ENCODE assay signal across 13 cellular contexts in genomic region chr10:73865107-73865458, GRCh38. TPM values are rescaled to one million over a fixed set of nuclear protein-coding genes. Genes with fewer than 3 reads are reported as not detected.
A peak's percentile ranks its signal among the peaks of the same experiment; 100 is the strongest.
DNase-seq lines count a peak whose midpoint lies in the region; ATAC-seq and TF ChIP-seq lines count a peak whose summit lies in the region.
"Had no signal": no experiment of that assay in that cellular context is flagged by ENCODE, and none has a peak within 500 bp of the region (broad histone marks: within the 10 kb centered on the region; RNA-seq: fewer than 3 reads in every experiment).

No MANE protein-coding gene starts in this region.

- TF ChIP-seq CTCF in heart right ventricle (IDR thresholded peaks at IDR 0.05), result no peak
- no peak for TF ChIP-seq CTCF in activated CD8-positive, alpha-beta T cell treated with anti-CD3 and anti-CD28 coated beads for 36 hours (IDR thresholded peaks at IDR 0.05)
- no peak for TF ChIP-seq CTCF in vagina (IDR thresholded peaks at IDR 0.05)
- TF ChIP-seq CTCF in thyroid gland (IDR thresholded peaks at IDR 0.05), result no peak
- TF ChIP-seq CTCF in testis (IDR thresholded peaks at IDR 0.05), result no peak

- H3K27me3 ChIP-seq in heart right ventricle (no peaks in the 10 kb centered on the region), vagina (no peaks in the 10 kb centered on the region), thyroid gland (no peaks in the 10 kb centered on the region), testis (no peaks in the 10 kb centered on the region)
- H3K27me3 ChIP-seq: breast epithelium had no signal

- peak overlapping the region in 1 of 10 donors; percentile 44 for H3K4me3 ChIP-seq in heart right ventricle
- no peak overlapping the region for H3K4me3 ChIP-seq in vagina
- no peak overlapping the region for H3K4me3 ChIP-seq in thyroid gland (replicated peaks in 1 of 3)
- H3K4me3 ChIP-seq in testis, result no peak overlapping the region
- H3K4me3 ChIP-seq: breast epithelium, psoas muscle had no signal

- WGBS in heart right ventricle, 2 donors, result 68 to 78% methylated on average over 8 of the region's 8 CpGs
- WGBS in thyroid gland, 2 donors, result 72 to 79% methylated on average over 7 to 8 of the region's 8 CpGs
- 80 to 85% methylated on average over 5 to 8 of the region's 8 CpGs for WGBS in testis, 2 donors

- H3K27me3 Mint-ChIP-seq in activated CD8-positive, alpha-beta T cell treated with anti-CD3 and anti-CD28 coated beads for 36 hours, result no peaks in the 10 kb centered on the region
- H3K27me3 Mint-ChIP-seq in memory B cell, result no peaks in the 10 kb centered on the region

- no peak for DNase-seq in heart right ventricle
- no peak for DNase-seq in left cardiac atrium
- DNase-seq in activated CD8-positive, alpha-beta T cell treated with anti-CD3 and anti-CD28 coated beads for 36 hours, result peak; percentile 36
- DNase-seq in memory B cell (ENCODE audit: low spot score in 2 of 2), result no peak
- DNase-seq in vagina (ENCODE audit: extremely low spot score in 2 of 2), result no peak
- no peak for DNase-seq in activated effector memory CD4-positive, alpha-beta T cell treated with Interleukin-2 at 50 U/mL for 16 hours
- no peak for DNase-seq in thyroid gland
- no peak for DNase-seq in testis
- DNase-seq: H7, NCI-H526, psoas muscle, SK-N-SH had no signal

- peaks cover 21% of the 10 kb centered on the region for H3K36me3 Mint-ChIP-seq in activated CD8-positive, alpha-beta T cell treated with anti-CD3 and anti-CD28 coated beads for 36 hours (ENCODE audit: low read depth)
- H3K36me3 Mint-ChIP-seq in memory B cell, result peaks cover 4% of the 10 kb centered on the region

- intact Hi-C loops in heart right ventricle (cut with DNase I) (no loop called here), left cardiac atrium (cut with DNase I) (no loop called here), vagina (cut with DNase I) (no loop called here), thyroid gland (cut with DNase I) (no loop called here), testis (cut with DNase I; ENCODE audit: low total_unique reads) (no loop called here)
- intact Hi-C loops in activated CD8-positive, alpha-beta T cell treated with anti-CD3 and anti-CD28 coated beads for 36 hours (cut with micrococcal nuclease), result no loop called here

- H3K4me1 ChIP-seq in heart right ventricle (peaks cover 5 to 74% (median 39%) of the 10 kb centered on the region in 9 donors), vagina (peaks cover 50% of the 10 kb centered on the region), thyroid gland (peaks cover 0 to 15% of the 10 kb centered on the region in 2 donors), testis (peaks cover 3% of the 10 kb centered on the region)
- H3K4me1 ChIP-seq: breast epithelium had no signal

- ATAC-seq in heart right ventricle (no peak), left cardiac atrium (no peak), memory B cell (ENCODE audit: low read depth) (peak; percentile 6)
- no peak for ATAC-seq in activated CD8-positive, alpha-beta T cell treated with anti-CD3 and anti-CD28 coated beads for 36 hours

- H3K27ac Mint-ChIP-seq in activated CD8-positive, alpha-beta T cell treated with anti-CD3 and anti-CD28 coated beads for 36 hours, result peak overlapping the region; percentile 99
- H3K27ac Mint-ChIP-seq in memory B cell, result peak overlapping the region; percentile 91

- H3K9me3 Mint-ChIP-seq in activated CD8-positive, alpha-beta T cell treated with anti-CD3 and anti-CD28 coated beads for 36 hours, result no peaks in the 10 kb centered on the region
- no peaks in the 10 kb centered on the region for H3K9me3 Mint-ChIP-seq in memory B cell

- H3K9me3 ChIP-seq in heart right ventricle, result no peaks in the 10 kb centered on the region
- no peaks in the 10 kb centered on the region for H3K9me3 ChIP-seq in vagina
- H3K9me3 ChIP-seq in thyroid gland, result no peaks in the 10 kb centered on the region
- H3K9me3 ChIP-seq in testis, result no peaks in the 10 kb centered on the region
- H3K9me3 ChIP-seq: breast epithelium, psoas muscle, SK-N-SH had no signal

- POLR2A ChIA-PET in activated CD8-positive, alpha-beta T cell treated with anti-CD3 and anti-CD28 coated beads for 36 hours (lab: Charles Lee), result interaction anchor here (1.3 to 5.3 kb wide), 2 partner anchors 10 to 15 kb away, joined by 4 to 32 read pairs; partner anchors contain the start of gene CAMK2G

- CTCF ChIA-PET in activated CD8-positive, alpha-beta T cell treated with anti-CD3 and anti-CD28 coated beads for 36 hours (lab: Charles Lee), result interaction anchor here (1.0 to 3.1 kb wide), 5 partner anchors 10 to 16 kb away, joined by 3 to 22 read pairs (median 4); no protein-coding TSS in a partner anchor

- no peak for TF ChIP-seq POLR2A in vagina (IDR thresholded peaks at IDR 0.05)
- no peak for TF ChIP-seq POLR2A in thyroid gland (IDR thresholded peaks at IDR 0.05)
- TF ChIP-seq POLR2A in testis (IDR thresholded peaks at IDR 0.05), result no peak

- peak overlapping the region in 7 of 10 donors; percentile 19 to 89 (median 66) for H3K27ac ChIP-seq in heart right ventricle
- H3K27ac ChIP-seq in vagina, result peak overlapping the region; percentile 58
- H3K27ac ChIP-seq in thyroid gland, result peak overlapping the region in 1 of 3 donors; percentile 50
- no peak overlapping the region for H3K27ac ChIP-seq in testis
- H3K27ac ChIP-seq: psoas muscle had no signal

- peak overlapping the region; percentile 76 for H3K4me3 Mint-ChIP-seq in activated CD8-positive, alpha-beta T cell treated with anti-CD3 and anti-CD28 coated beads for 36 hours
- peak overlapping the region; percentile 83 for H3K4me3 Mint-ChIP-seq in memory B cell

- H3K36me3 ChIP-seq in heart right ventricle (peaks cover 0 to 38% (median 5%) of the 10 kb centered on the region in 9 donors), vagina (peaks cover 0 to 25% of the 10 kb centered on the region in 2 donors), thyroid gland (peaks cover 1 to 10% of the 10 kb centered on the region in 2 donors), testis (ENCODE audit: low read depth, missing control alignments) (no peaks in the 10 kb centered on the region)
- H3K36me3 ChIP-seq: breast epithelium had no signal

- H3K4me1 Mint-ChIP-seq in activated CD8-positive, alpha-beta T cell treated with anti-CD3 and anti-CD28 coated beads for 36 hours (ENCODE audit: low read depth), result peaks cover 70% of the 10 kb centered on the region
- peaks cover 43% of the 10 kb centered on the region for H3K4me1 Mint-ChIP-seq in memory B cell

RNA-seq across cellular contexts. Expression of gene CAMK2G, which starts 9.3 kb away (rescaled TPM):
- total RNA-seq in heart right ventricle (10 to 100 TPM in 9 of 10 donors, 1 to 10 TPM in 1; 9.4 to 16.7 (median 12.7) TPM), left cardiac atrium (10 to 100 TPM; 12.0 to 12.4 TPM), vagina (48.9 TPM), thyroid gland (10 to 100 TPM; 21.2 to 27.4 (median 22.3) TPM), testis (10 to 100 TPM; 25.4 to 29.7 TPM)
- polyA plus RNA-seq in heart right ventricle (1 to 10 TPM; 8.5 to 9.9 TPM), testis (ENCODE audit: insufficient read depth, low read depth, low replicate concordance) (16.5 TPM)
- 10 to 100 TPM; 17.8 to 18.5 TPM for total RNA-seq in activated CD8-positive, alpha-beta T cell treated with anti-CD3 and anti-CD28 coated beads for 36 hours

RNA-seq across cellular contexts. Expression of gene PLAU, which starts 45.8 kb away (rescaled TPM):
- 10 to 100 TPM in 2 of 10 donors, 1 to 10 TPM in 8; 4.4 to 44.3 (median 9.1) TPM for total RNA-seq in heart right ventricle
- polyA plus RNA-seq in heart right ventricle, result 10 to 100 TPM in 1 of 2 donors, 1 to 10 TPM in 1; 5.6 to 10.4 TPM
- 10 to 100 TPM in 1 of 2 donors, 1 to 10 TPM in 1; 9.2 to 20.1 TPM for total RNA-seq in left cardiac atrium
- total RNA-seq in activated CD8-positive, alpha-beta T cell treated with anti-CD3 and anti-CD28 coated beads for 36 hours, result under 1 TPM; 0.41 to 0.47 TPM
- 18.2 TPM for total RNA-seq in vagina
- total RNA-seq in thyroid gland, result 10 to 100 TPM in 1 of 4 donors, 1 to 10 TPM in 3; 3.8 to 13.3 (median 7.3) TPM
- total RNA-seq in testis, result 1 to 10 TPM in 1 of 2 donors, under 1 TPM in 1; 0.87 to 1.7 TPM
- 13.6 TPM for polyA plus RNA-seq in testis (ENCODE audit: insufficient read depth, low read depth, low replicate concordance)

RNA-seq across cellular contexts. Expression of gene NDST2, which starts 53.7 kb away (rescaled TPM):
- 10 to 100 TPM in 8 of 10 donors, 1 to 10 TPM in 2; 8.3 to 15.7 (median 11.5) TPM for total RNA-seq in heart right ventricle
- 10 to 100 TPM in 1 of 2 donors, 1 to 10 TPM in 1; 7.2 to 12.9 TPM for polyA plus RNA-seq in heart right ventricle
- total RNA-seq in left cardiac atrium, result 10 to 100 TPM; 14.1 to 20.2 TPM
- 10 to 100 TPM; 51.1 to 53.5 TPM for total RNA-seq in activated CD8-positive, alpha-beta T cell treated with anti-CD3 and anti-CD28 coated beads for 36 hours
- total RNA-seq in vagina, result 52.8 TPM
- 10 to 100 TPM; 12.1 to 31.0 (median 25.0) TPM for total RNA-seq in thyroid gland
- total RNA-seq in testis, result 10 to 100 TPM; 46.7 to 60.9 TPM
- 37.2 TPM for polyA plus RNA-seq in testis (ENCODE audit: insufficient read depth, low read depth, low replicate concordance)

Comparison
In these comparisons a context has a peak if more than half of its experiments do, and no peak if none do; other contexts are left out.
1. H3K27ac ChIP-seq: peak in heart right ventricle (7 of 10) and vagina (single experiment); none in testis (0 of 2).